ENCODE assay signal across 6 cellular contexts in genomic region chrY:3171074-3171473, GRCh38.
DNase-seq lines count a peak whose midpoint lies in the region; ATAC-seq, FAIRE-seq and TF ChIP-seq lines count a peak whose summit lies in the region.
"Not testable (repeated sequence)": the region's sequence is repeated elsewhere in the genome, so short reads cannot be mapped to it uniquely, and the experiment has no call there.

No MANE protein-coding gene starts in this region.

- H4K20me1 ChIP-seq in HepG2 (ENCODE audit: insufficient read depth, low read length) = not testable (repeated sequence)

- H3K4me3 ChIP-seq in LNCaP clone FGC (ENCODE audit: low read depth, low read length); epithelial cell of proximal tubule (ENCODE audit: low read depth, low read length); HepG2 (replicated peaks in 1 of 3; ENCODE audit: insufficient read depth in 1 of 3, low read depth in 2 of 3, low read length in 3 of 3): not testable (repeated sequence)

- TF ChIP-seq RAD21 in HepG2 (CRISPR knock-in tag; IDR thresholded peaks at IDR 0.05) = not testable (repeated sequence)

- not testable (repeated sequence) for TF ChIP-seq CTCF in LNCaP clone FGC (IDR thresholded peaks at IDR 0.05; ENCODE audit: control insufficient read depth, extremely low read depth, insufficient read depth); VCaP (conservative IDR thresholded peaks at IDR 0.05); epithelial cell of proximal tubule (conservative IDR thresholded peaks at IDR 0.05; ENCODE audit: low read depth, low read length); HepG2 (CRISPR knock-in tag; IDR thresholded peaks at IDR 0.05)

- DNase-seq in LNCaP clone FGC (ENCODE audit: low read depth) (peak; percentile 79), epithelial cell of proximal tubule (ENCODE audit: low read depth) (peak; percentile 0), mucosa of gallbladder (ENCODE audit: low spot score) (peak; percentile 9), renal cortical epithelial cell (ENCODE audit: low read depth) (peak; percentile 62)
- not testable (repeated sequence) for DNase-seq in HepG2 (ENCODE audit: low spot score)

- not testable (repeated sequence) for H3K4me2 ChIP-seq in HepG2 (ENCODE audit: low read depth, low read length)

- not testable (repeated sequence) for FAIRE-seq in HepG2 (lab: Jason Lieb, UNC)

- peak; percentile 32; the same call in 1 of the 3 replicates for ATAC-seq in HepG2

- BruUV-seq in HepG2 (replicated peaks; lab: Mats Ljungman, UMichigan) = not testable (repeated sequence)

- intact Hi-C loops in HepG2 (cut with micrococcal nuclease; ENCODE audit: unreplicated experiment) = not testable (repeated sequence)

- CTCF ChIA-PET in HepG2 (lab: Yijun Ruan, JAX; ENCODE audit: low intra/inter-chr PET ratio, low total read pairs) = not testable (repeated sequence)

- H3K27me3 ChIP-seq in HepG2 (ENCODE audit: control insufficient read depth in 1 of 2, insufficient read depth in 2 of 2, low read length in 2 of 2) = not testable (repeated sequence)

- H3K36me3 ChIP-seq in HepG2 (replicated peaks in 1 of 2; ENCODE audit: control insufficient read depth in 1 of 2, insufficient read depth in 2 of 2, low read length in 2 of 2) = not testable (repeated sequence)

- TF ChIP-seq POLR2A in HepG2 (IDR thresholded peaks at IDR 0.05; ENCODE audit: insufficient read depth in 1 of 2, low read depth in 2 of 2, low read length in 2 of 2) = not testable (repeated sequence)

- in situ Hi-C loops in HepG2 (cut with HindIII; ENCODE audit: extremely low pct_ligation_motif_present, low pct_unique_long_range_greater_than_20kb) = not testable (repeated sequence)

- not testable (repeated sequence) for TF ChIP-seq EP300 in HepG2 (IDR thresholded peaks at IDR 0.05; ENCODE audit: low read depth in 2 of 2, low read length in 2 of 2); HepG2 (CRISPR knock-in tag; IDR thresholded peaks at IDR 0.05; ENCODE audit: borderline replicate concordance)

- not testable (repeated sequence) for H3K79me2 ChIP-seq in HepG2 (ENCODE audit: insufficient read depth, low read length)

- 0% methylated on average over 2 of the region's 2 CpGs for WGBS in HepG2 (ENCODE audit: low lambda C conversion rate)

- H3K4me1 ChIP-seq in HepG2 (ENCODE audit: insufficient read depth, low read length) = not testable (repeated sequence)

- H3K9me3 ChIP-seq in HepG2 (ENCODE audit: low read length) = not testable (repeated sequence)

- not testable (repeated sequence) for H2AFZ ChIP-seq in HepG2 (ENCODE audit: low read length)

- POLR2A ChIA-PET in HepG2 (lab: Yijun Ruan, JAX) = not testable (repeated sequence)

- not testable (repeated sequence) for H3K9ac ChIP-seq in HepG2 (ENCODE audit: insufficient read depth, low read depth, low read length)

- H3K27ac ChIP-seq in VCaP = peak overlapping the region; percentile 49
- H3K27ac ChIP-seq in HepG2 (ENCODE audit: extremely low read length, insufficient read depth, low read length) = not testable (repeated sequence)

TF ChIP-seq in HepG2, 621 proteins besides CTCF, POLR2A, EP300 and RAD21:
- not testable (repeated sequence) for TF ChIP-seq FOXP1 (IDR thresholded peaks at IDR 0.05)
- TF ChIP-seq FOXP1 (CRISPR knock-in tag; IDR thresholded peaks at IDR 0.05) = 0 out of 2 replicates have a peak, but pooled peaks have one; percentile 8
- TF ChIP-seq ZNF792 (CRISPR knock-in tag; IDR thresholded peaks at IDR 0.05) = peak; percentile 64; the same call in 1 of the 2 replicates
- TF ChIP-seq RXRB (CRISPR knock-in tag; IDR thresholded peaks at IDR 0.05; ENCODE audit: borderline replicate concordance) = 0 out of 2 replicates have a peak, but pooled peaks have one; percentile 41
